1 cellular context compared by ENCODE assay signal in the genomic region with DNA sequence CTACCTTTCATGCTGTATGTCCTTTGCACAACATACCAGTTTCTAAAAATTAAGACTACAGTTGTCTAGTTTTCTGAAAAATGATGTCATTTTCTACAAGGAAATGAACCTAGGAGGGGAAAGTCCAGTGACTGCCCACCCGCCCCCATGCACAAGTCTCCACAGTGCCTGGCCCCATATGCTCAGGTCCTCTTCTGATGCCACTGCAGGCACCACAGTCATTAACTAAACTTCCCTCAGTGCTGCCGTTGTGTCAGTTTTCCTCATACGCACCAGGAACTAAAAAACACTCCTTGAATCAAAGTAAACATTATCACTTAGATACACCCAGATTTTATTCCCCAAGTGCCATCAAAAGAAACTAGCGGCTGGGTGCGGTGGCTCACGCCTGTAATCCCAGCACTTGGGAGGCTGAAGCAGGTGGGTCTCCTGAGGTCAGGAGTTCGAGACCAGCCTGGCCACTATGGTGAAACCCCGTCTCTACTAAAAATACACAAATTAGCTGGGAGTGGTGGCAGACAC.
A peak's percentile ranks its signal among the peaks of the same experiment; 100 is the strongest.
TF ChIP-seq lines count a peak whose summit lies in the region.

No MANE protein-coding gene starts in this region.

TF ChIP-seq in HepG2, 621 proteins besides CTCF, POLR2A, EP300 and RAD21:
- TF ChIP-seq ATF7 (IDR thresholded peaks at IDR 0.05) (peak; percentile 28; the same call in 1 of the 2 replicates), ATF7 (CRISPR knock-in tag; IDR thresholded peaks at IDR 0.05) (no peak), ZNF230 (CRISPR knock-in tag; IDR thresholded peaks at IDR 0.05) (no peak), ZNF24 (IDR thresholded peaks at IDR 0.05) (no peak), ZBTB1 (CRISPR knock-in tag; IDR thresholded peaks at IDR 0.05; ENCODE audit: borderline replicate concordance) (no peak)
